ENCODE assay signal across 10 cellular contexts in genomic region chr21:29130234-29130993, GRCh38. TPM values are rescaled to one million over a fixed set of nuclear protein-coding genes. Genes with fewer than 3 reads are reported as not detected.
DNase-seq lines count a peak whose midpoint lies in the region; ATAC-seq and TF ChIP-seq lines count a peak whose summit lies in the region.
"Had no signal": no experiment of that assay in that cellular context is flagged by ENCODE, and none has a peak within 500 bp of the region (broad histone marks: within the 10 kb centered on the region; RNA-seq: fewer than 3 reads in every experiment).

TSS of gene MAP3K7CL (plus strand) at chr21:29130644. CDS start at chr21:29133345, 2,701 bp downstream.

- H3K36me3 ChIP-seq in thoracic aorta (no peaks in the 10 kb centered on the region), neural progenitor cell (no peaks in the 10 kb centered on the region)

- no peak within 1 kb of the TSS for H3K4me2 ChIP-seq in neural progenitor cell

- H3K27me3 Mint-ChIP-seq in activated T-helper 17 cell treated with anti-CD3 and anti-CD28 coated beads, Interleukin-2, amount 50 U/mL, for 72 hours = no peaks in the 10 kb centered on the region
- H3K27me3 Mint-ChIP-seq in neural progenitor cell (ENCODE audit: insufficient read depth, low read depth) = no peaks in the 10 kb centered on the region
- H3K27me3 Mint-ChIP-seq: activated CD8-positive, alpha-beta T cell treated with anti-CD3 and anti-CD28 coated beads for 36 hours had no signal

- TF ChIP-seq CTCF in thoracic aorta (IDR thresholded peaks at IDR 0.05) (no peak), neural progenitor cell (IDR thresholded peaks at IDR 0.05) (no peak)

- H3K4me1 ChIP-seq in thoracic aorta (ENCODE audit: control insufficient read depth in 1 of 2, low read depth in 2 of 2) (peaks cover 23 to 52% of the 10 kb centered on the region in 2 donors), neural progenitor cell (no peaks in the 10 kb centered on the region)

- H3K9me3 ChIP-seq in thoracic aorta (no peaks in the 10 kb centered on the region), neural progenitor cell (ENCODE audit: low read depth) (no peaks in the 10 kb centered on the region)

- H3F3A ChIP-seq in neural progenitor cell (ENCODE audit: low read depth) = no peaks in the 10 kb centered on the region

- H3K27me3 ChIP-seq in thoracic aorta (replicated peaks; ENCODE audit: insufficient read depth) (no peaks in the 10 kb centered on the region), neural progenitor cell (no peaks in the 10 kb centered on the region)

- no peak within 1 kb of the TSS for H3K27ac Mint-ChIP-seq in activated T-helper 17 cell treated with anti-CD3 and anti-CD28 coated beads, Interleukin-2, amount 50 U/mL, for 72 hours
- no peak within 1 kb of the TSS for H3K27ac Mint-ChIP-seq in neural progenitor cell
- H3K27ac Mint-ChIP-seq: activated CD8-positive, alpha-beta T cell treated with anti-CD3 and anti-CD28 coated beads for 36 hours had no signal

- no peaks in the 10 kb centered on the region for H3K79me2 ChIP-seq in neural progenitor cell (ENCODE audit: low read depth)

- H3K9ac ChIP-seq in neural progenitor cell = no peak within 1 kb of the TSS

- H3K27ac ChIP-seq in thoracic aorta = peak within 1 kb of the TSS; percentile 56 to 84
- H3K27ac ChIP-seq in neural progenitor cell = no peak within 1 kb of the TSS

- no peaks in the 10 kb centered on the region for H3K9me3 Mint-ChIP-seq in activated T-helper 17 cell treated with anti-CD3 and anti-CD28 coated beads, Interleukin-2, amount 50 U/mL, for 72 hours
- H3K9me3 Mint-ChIP-seq in neural progenitor cell = peaks cover 3% of the 10 kb centered on the region
- H3K9me3 Mint-ChIP-seq: activated CD8-positive, alpha-beta T cell treated with anti-CD3 and anti-CD28 coated beads for 36 hours had no signal

- ATAC-seq in HG03108 (IDR thresholded peaks at IDR 0.05; ENCODE audit: unreplicated experiment) (peak; percentile 48), thoracic aorta (ENCODE audit: insufficient number of reproducible peaks, low FRiP score, low read depth) (peak; percentile 47)
- ATAC-seq in activated T-helper 17 cell treated with anti-CD3 and anti-CD28 coated beads, Interleukin-2, amount 50 U/mL, for 72 hours (replicated peaks) = peak; percentile 43
- ATAC-seq: activated CD8-positive, alpha-beta T cell treated with anti-CD3 and anti-CD28 coated beads for 36 hours had no signal

- H3K4me3 Mint-ChIP-seq in activated T-helper 17 cell treated with anti-CD3 and anti-CD28 coated beads, Interleukin-2, amount 50 U/mL, for 72 hours = no peak within 1 kb of the TSS
- no peak within 1 kb of the TSS for H3K4me3 Mint-ChIP-seq in neural progenitor cell
- H3K4me3 Mint-ChIP-seq: activated CD8-positive, alpha-beta T cell treated with anti-CD3 and anti-CD28 coated beads for 36 hours had no signal

- H2AFZ ChIP-seq in neural progenitor cell (replicated peaks) = no peak within 1 kb of the TSS

- H4K20me1 ChIP-seq in neural progenitor cell (ENCODE audit: low read depth) = no peaks in the 10 kb centered on the region

- H3K4me1 Mint-ChIP-seq in activated T-helper 17 cell treated with anti-CD3 and anti-CD28 coated beads, Interleukin-2, amount 50 U/mL, for 72 hours = no peaks in the 10 kb centered on the region
- peaks cover 7% of the 10 kb centered on the region for H3K4me1 Mint-ChIP-seq in neural progenitor cell

- DNase-seq in hepatic stellate cell (ENCODE audit: low spot score) (peak; percentile 96), thoracic aorta (ENCODE audit: low spot score) (peak; percentile 52), OCI-M1 (lab: John Stamatoyannopoulos, UW) (no peak), amygdala (lab: John Stamatoyannopoulos, UW) (no peak), neural progenitor cell (ENCODE audit: low spot score) (no peak), DMS79 (lab: John Stamatoyannopoulos, UW) (no peak)
- DNase-seq: activated CD8-positive, alpha-beta T cell treated with anti-CD3 and anti-CD28 coated beads for 36 hours; NCI-H187 had no signal

- H3K36me3 Mint-ChIP-seq in activated T-helper 17 cell treated with anti-CD3 and anti-CD28 coated beads, Interleukin-2, amount 50 U/mL, for 72 hours (ENCODE audit: low read depth) = peaks cover 12% of the 10 kb centered on the region
- H3K36me3 Mint-ChIP-seq in neural progenitor cell = no peaks in the 10 kb centered on the region

- peak within 1 kb of the TSS; percentile 66 for H3K4me3 ChIP-seq in thoracic aorta
- H3K4me3 ChIP-seq in neural progenitor cell = no peak within 1 kb of the TSS

RNA-seq across cellular contexts. Expression of gene MAP3K7CL, which starts in this region (rescaled TPM):
- total RNA-seq in activated T-helper 17 cell treated with anti-CD3 and anti-CD28 coated beads, Interleukin-2, amount 50 U/mL, for 72 hours = 1 to 10 TPM; 3.2 to 9.5 TPM
- total RNA-seq in thoracic aorta = 10 to 100 TPM; 20.3 to 41.2 TPM
- total RNA-seq in neural progenitor cell (ENCODE audit: low replicate concordance) = 0.12 TPM in 1 of 2 replicates, not detected in the other

Comparison
In these comparisons a context has a peak if more than half of its experiments do, and no peak if none do; other contexts are left out.
1. DNase-seq: peak in hepatic stellate cell (single experiment) and thoracic aorta (single experiment); none in OCI-M1 (single experiment), amygdala (0 of 56), neural progenitor cell (single experiment) and DMS79 (single experiment).
2. Peak in every context shown above with its lines, with median percentiles within 50 percentile points of each other: ATAC-seq.